8 cellular contexts compared by ENCODE assay signal in genomic region chr5:144170276-144171024, GRCh38. TPM values are rescaled to one million over a fixed set of nuclear protein-coding genes. Genes with fewer than 3 reads are reported as not detected.
DNase-seq lines count a peak whose midpoint lies in the region; ATAC-seq and TF ChIP-seq lines count a peak whose summit lies in the region.

KCTD16 (plus strand) TSS chr5:144170873.
YIPF5 (minus strand) TSS chr5:144170659; CDS start chr5:144169955, 704 bp downstream.

- CTCF ChIA-PET in Panc1 (lab: Charles Lee), result interaction anchor here (0.6 to 0.8 kb wide), 2 partner anchors 28 to 108 kb away, joined by 3 to 4 read pairs; no protein-coding TSS in a partner anchor

- H3K9me3 ChIP-seq in Panc1 (ENCODE audit: control insufficient read depth, insufficient read depth, low read depth, low read length), result no peaks in the 10 kb centered on the region
- H3K9me3 ChIP-seq in esophagus squamous epithelium, result no peaks in the 10 kb centered on the region
- H3K9me3 ChIP-seq in muscle layer of duodenum (ENCODE audit: control insufficient read depth in 1 of 2, low read length in 2 of 2), result no peaks in the 10 kb centered on the region

- peak within 1 kb of the TSS; percentile 94 for H2AFZ ChIP-seq in KMS-11 (ENCODE audit: low read depth)

- in situ Hi-C loops in Panc1 (cut with HindIII; ENCODE audit: low pct_unique_long_range_greater_than_20kb, low sequenced_read_pairs), result no loop called here

- H3K79me2 ChIP-seq in KMS-11 (ENCODE audit: insufficient read depth, low read depth), result peaks cover 24% of the 10 kb centered on the region; the same call in 1 of the 2 replicates

- H3K27me3 Mint-ChIP-seq in activated T-cell treated with anti-CD3 and anti-CD28 coated beads, Interleukin-2, amount 50 U/mL, for 72 hours (ENCODE audit: low read depth), result no peaks in the 10 kb centered on the region

- 1% methylated on average over 8 to 35 of the region's 39 CpGs for WGBS in esophagus squamous epithelium, 2 donors

- H4K20me1 ChIP-seq in KMS-11 (ENCODE audit: insufficient read depth), result no peaks in the 10 kb centered on the region

- no TSS peak for BruUV-seq in Panc1 (replicated peaks; lab: Mats Ljungman, UMichigan)

- H3K4me3 Mint-ChIP-seq in activated T-cell treated with anti-CD3 and anti-CD28 coated beads, Interleukin-2, amount 50 U/mL, for 72 hours, result peak within 1 kb of the TSS; percentile 98 to 100

- peak in 1 of 4 donors; percentile 63 for TF ChIP-seq POLR2A in esophagus squamous epithelium (IDR thresholded peaks at IDR 0.05)

- ATAC-seq in GM21786 (IDR thresholded peaks at IDR 0.05; ENCODE audit: unreplicated experiment) (peak; percentile 99), Panc1 (peak; percentile 100)
- ATAC-seq in activated T-cell treated with anti-CD3 and anti-CD28 coated beads, Interleukin-2, amount 50 U/mL, for 72 hours (replicated peaks in 1 of 2), result peak; percentile 98 to 99

- peak; percentile 83 for DNase-seq in DMS79 treated with DMSO at 0.1 percent for 48 hours (lab: John Stamatoyannopoulos, UW)
- peak; percentile 92 for DNase-seq in Panc1 (ENCODE audit: low read depth, low spot score)
- DNase-seq in activated T-cell treated with anti-CD3 and anti-CD28 coated beads, Interleukin-2, amount 50 U/mL, for 72 hours, result peak; percentile 97
- DNase-seq in esophagus squamous epithelium (lab: John Stamatoyannopoulos, UW), result peak; percentile 61
- DNase-seq in stimulated activated CD8-positive, alpha-beta memory T cell treated with anti-CD3 and anti-CD28 coated beads, Interleukin-7, amount 100 ng/mL, for 24 hours (ENCODE audit: low read depth), result peak; percentile 93

- peak within 1 kb of the TSS; percentile 100 for H3K27ac Mint-ChIP-seq in activated T-cell treated with anti-CD3 and anti-CD28 coated beads, Interleukin-2, amount 50 U/mL, for 72 hours

- H3K9me3 Mint-ChIP-seq in activated T-cell treated with anti-CD3 and anti-CD28 coated beads, Interleukin-2, amount 50 U/mL, for 72 hours, result peaks cover 0 to 3% of the 10 kb centered on the region in 2 donors

- H3K9ac ChIP-seq in KMS-11, result peak within 1 kb of the TSS; percentile 69

- H3K4me1 ChIP-seq in KMS-11 (ENCODE audit: low read depth, poor library complexity, severe bottlenecking) (peaks cover 21% of the 10 kb centered on the region), Panc1 (ENCODE audit: control insufficient read depth, insufficient read depth, low read length) (peaks cover 9% of the 10 kb centered on the region), esophagus squamous epithelium (peaks cover 0 to 35% (median 8%) of the 10 kb centered on the region in 3 donors), muscle layer of duodenum (ENCODE audit: control insufficient read depth in 1 of 2, insufficient read depth in 2 of 2, low read length in 2 of 2) (peaks cover 0 to 19% of the 10 kb centered on the region in 2 donors)

- H3K36me3 Mint-ChIP-seq in activated T-cell treated with anti-CD3 and anti-CD28 coated beads, Interleukin-2, amount 50 U/mL, for 72 hours (ENCODE audit: insufficient read depth in 2 of 2), result peaks cover 5 to 9% of the 10 kb centered on the region in 2 donors

- H3K27me3 ChIP-seq in KMS-11 (ENCODE audit: insufficient read depth, low read depth), result no peaks in the 10 kb centered on the region
- H3K27me3 ChIP-seq in Panc1 (ENCODE audit: control insufficient read depth, insufficient read depth, low read length), result peaks cover 7% of the 10 kb centered on the region
- peaks cover 0 to 6% (median 0%) of the 10 kb centered on the region in 4 donors for H3K27me3 ChIP-seq in esophagus squamous epithelium
- H3K27me3 ChIP-seq in muscle layer of duodenum (ENCODE audit: low read depth, low read length), result no peaks in the 10 kb centered on the region

- no peak for TF ChIP-seq CTCF in KMS-11 (conservative IDR thresholded peaks at IDR 0.05; ENCODE audit: low read depth, low read length)
- no peak for TF ChIP-seq CTCF in Panc1 (IDR thresholded peaks at IDR 0.05)
- TF ChIP-seq CTCF in esophagus squamous epithelium (IDR thresholded peaks at IDR 0.05), result peak in 1 of 6 experiments; percentile 24

- H3K4me3 ChIP-seq in KMS-11 (IDR thresholded peaks at IDR 0.05; ENCODE audit: insufficient read depth, low read depth, low read length), result no peak within 1 kb of the TSS
- H3K4me3 ChIP-seq in Panc1 (ENCODE audit: low read depth in 2 of 2, low read length in 2 of 2), result peak within 1 kb of the TSS; percentile 60 to 83
- H3K4me3 ChIP-seq in esophagus squamous epithelium, result peak within 1 kb of the TSS; percentile 70 to 96 (median 85)
- peak within 1 kb of the TSS; percentile 91 to 99 for H3K4me3 ChIP-seq in muscle layer of duodenum (ENCODE audit: low read depth in 1 of 2, low read length in 2 of 2)

- peak within 1 kb of the TSS; percentile 45; the same call in 1 of the 2 replicates for H3K27ac ChIP-seq in KMS-11
- peak within 1 kb of the TSS; percentile 81 for H3K27ac ChIP-seq in Panc1 (ENCODE audit: low read length)
- H3K27ac ChIP-seq in esophagus squamous epithelium, result peak within 1 kb of the TSS; percentile 86 to 91 (median 90)
- peak within 1 kb of the TSS; percentile 83 for H3K27ac ChIP-seq in muscle layer of duodenum (ENCODE audit: low read length)

- intact Hi-C loops in Panc1 (cut with micrococcal nuclease; ENCODE audit: unreplicated experiment) (no loop called here), esophagus squamous epithelium (cut with DNase I) (no loop called here)

- peaks cover 41% of the 10 kb centered on the region for H3K4me1 Mint-ChIP-seq in activated T-cell treated with anti-CD3 and anti-CD28 coated beads, Interleukin-2, amount 50 U/mL, for 72 hours (ENCODE audit: low read depth)

- peak within 1 kb of the TSS; percentile 91 for H3K4me2 ChIP-seq in KMS-11

- POLR2A ChIA-PET in Panc1 (lab: Charles Lee), result interaction anchor here (0.6 kb wide), 1 partner anchor 572 kb away, joined by 4 read pairs; no protein-coding TSS in a partner anchor

- H3K36me3 ChIP-seq in KMS-11 (ENCODE audit: insufficient read depth) (no peaks in the 10 kb centered on the region), Panc1 (ENCODE audit: control insufficient read depth, insufficient read depth, low read length) (peaks cover 10% of the 10 kb centered on the region), esophagus squamous epithelium (peaks cover 0 to 26% (median 0%) of the 10 kb centered on the region in 3 donors), muscle layer of duodenum (ENCODE audit: control insufficient read depth in 1 of 2, insufficient read depth in 2 of 2, low read length in 2 of 2) (peaks cover 18 to 19% of the 10 kb centered on the region in 2 donors)

RNA-seq across cellular contexts. Expression of gene KCTD16, which starts in this region (rescaled TPM):
- 0.08 TPM for total RNA-seq in Panc1 (2021; ENCODE audit: unreplicated experiment)
- 0.06 TPM for polyA plus RNA-seq in Panc1 (2012; ENCODE audit: insufficient read length)
- under 1 TPM; 0.07 to 0.25 TPM for total RNA-seq in activated T-cell treated with anti-CD3 and anti-CD28 coated beads, Interleukin-2, amount 50 U/mL, for 72 hours
- total RNA-seq in esophagus squamous epithelium, result not detected

RNA-seq across cellular contexts. Expression of gene YIPF5, which starts in this region (rescaled TPM):
- total RNA-seq in Panc1 (2021; ENCODE audit: unreplicated experiment), result 43.4 TPM
- 28.3 TPM for polyA plus RNA-seq in Panc1 (2012; ENCODE audit: insufficient read length)
- total RNA-seq in activated T-cell treated with anti-CD3 and anti-CD28 coated beads, Interleukin-2, amount 50 U/mL, for 72 hours, result 10 to 100 TPM; 40.9 to 43.7 TPM
- 10 to 100 TPM; 29.4 to 49.7 (median 37.8) TPM for total RNA-seq in esophagus squamous epithelium
